In genomic region chr21:26457817-26458216, GRCh38 we compare ENCODE assay signal across 21 cellular contexts.
"Had no signal": no experiment of that assay in that cellular context is flagged by ENCODE, and none has a peak within 500 bp of the region (broad histone marks: within the 10 kb centered on the region; RNA-seq: fewer than 3 reads in every experiment).

No MANE protein-coding gene starts in this region.

- H3K27ac ChIP-seq: foreskin keratinocyte, lower lobe of right lung, neutrophil, parathyroid adenoma, transverse colon, vagina had no signal

- DNase-seq: activated CD4-positive, alpha-beta T cell treated with anti-CD3 and anti-CD28 coated beads for 4 hours; activated CD8-positive, alpha-beta T cell treated with anti-CD3 and anti-CD28 coated beads for 36 hours; activated effector memory CD4-positive, alpha-beta T cell treated with anti-CD3 and anti-CD28 coated beads, Interleukin-2, amount 50 U/mL, for 16 hours; activated T-cell treated with anti-CD3 and anti-CD28 coated beads, Interleukin-2, amount 50 U/mL, for 4 hours; dermis blood vessel endothelial cell; effector memory CD8-positive, alpha-beta T cell; foreskin keratinocyte; head of caudate nucleus; lower lobe of right lung; naive thymus-derived CD4-positive, alpha-beta T cell; small intestine; stimulated activated CD4-positive, alpha-beta T cell treated with anti-CD3 and anti-CD28 coated beads, Interleukin-4, amount 100 ng/mL, for 24 hours; stimulated activated naive CD4-positive, alpha-beta T cell; substantia nigra; T-helper 17 cell; transverse colon had no signal

- ATAC-seq: activated CD8-positive, alpha-beta T cell treated with anti-CD3 and anti-CD28 coated beads for 36 hours; activated naive CD4-positive, alpha-beta T cell treated with anti-CD3 and anti-CD28 coated beads, Interleukin-2, amount 50 U/mL, for 72 hours; activated T-cell treated with anti-CD3 and anti-CD28 coated beads, Interleukin-2, amount 50 U/mL, for 4 hours; effector memory CD8-positive, alpha-beta T cell; foreskin keratinocyte; naive thymus-derived CD4-positive, alpha-beta T cell; T-helper 17 cell; WTC11 had no signal

- H3K9ac ChIP-seq: parathyroid adenoma had no signal

- H3K4me3 ChIP-seq: lower lobe of right lung, transverse colon, vagina had no signal

- H3K4me1 Mint-ChIP-seq: naive thymus-derived CD4-positive, alpha-beta T cell; T-helper 17 cell; WTC11 had no signal

- H3K27ac Mint-ChIP-seq: activated CD8-positive, alpha-beta T cell treated with anti-CD3 and anti-CD28 coated beads for 36 hours; activated naive CD4-positive, alpha-beta T cell treated with anti-CD3 and anti-CD28 coated beads, Interleukin-2, amount 50 U/mL, for 72 hours; effector memory CD8-positive, alpha-beta T cell; naive thymus-derived CD4-positive, alpha-beta T cell; T-helper 17 cell; WTC11 had no signal

- H3K4me3 Mint-ChIP-seq: activated CD8-positive, alpha-beta T cell treated with anti-CD3 and anti-CD28 coated beads for 36 hours; activated T-cell treated with anti-CD3 and anti-CD28 coated beads, Interleukin-2, amount 50 U/mL, for 4 hours; effector memory CD8-positive, alpha-beta T cell; naive thymus-derived CD4-positive, alpha-beta T cell; T-helper 17 cell; WTC11 had no signal

- H3K9me3 ChIP-seq: lower lobe of right lung, neutrophil, transverse colon, vagina had no signal

- H3K36me3 Mint-ChIP-seq: WTC11 had no signal

- H3K36me3 ChIP-seq: lower lobe of right lung, neutrophil, transverse colon, vagina had no signal

- H3K27me3 ChIP-seq: foreskin keratinocyte, neutrophil, transverse colon, vagina had no signal

- H3K27me3 Mint-ChIP-seq: activated CD8-positive, alpha-beta T cell treated with anti-CD3 and anti-CD28 coated beads for 36 hours; effector memory CD8-positive, alpha-beta T cell; T-helper 17 cell had no signal

- H3K4me1 ChIP-seq: lower lobe of right lung, parathyroid adenoma, transverse colon, vagina had no signal
